ENCODE assay signal across 8 cellular contexts in the genomic region with DNA sequence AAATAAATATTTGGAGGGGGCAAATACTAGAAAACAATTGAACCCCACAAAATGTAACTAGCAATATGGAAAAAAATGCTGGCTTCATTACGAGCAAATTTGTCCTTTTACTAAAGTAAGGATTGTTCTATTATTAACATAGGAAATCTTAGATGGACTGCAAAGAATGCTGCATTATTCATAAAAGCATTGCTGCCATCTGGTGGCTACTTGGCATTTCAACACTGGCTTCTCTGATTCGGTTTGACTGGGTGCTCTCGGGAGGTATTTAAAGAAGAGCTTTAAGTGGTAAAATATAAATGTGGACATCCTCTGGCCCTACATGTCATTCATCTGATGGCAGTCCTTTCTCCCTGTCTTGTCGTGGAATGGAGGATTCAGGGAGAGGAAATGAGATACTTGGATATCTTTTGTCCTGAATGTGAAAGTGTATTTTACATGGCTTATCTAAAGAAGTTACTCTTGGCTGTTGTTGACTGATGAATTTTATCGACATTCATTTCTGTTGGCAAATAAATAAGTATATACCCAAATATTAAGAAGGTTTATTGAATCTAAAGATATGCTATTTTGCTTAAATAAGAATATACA.
DNase-seq lines count a peak whose midpoint lies in the region; ATAC-seq, FAIRE-seq and TF ChIP-seq lines count a peak whose summit lies in the region.

No MANE protein-coding gene starts in this region.

- TF ChIP-seq CTCF in A549 (IDR thresholded peaks at IDR 0.05) (peak; percentile 86), mesothelial cell of epicardium (IDR thresholded peaks at IDR 0.05; ENCODE audit: unreplicated experiment) (peak; percentile 50)

- peak; percentile 82 to 94 for ATAC-seq in A549
- ATAC-seq in HG03342 (IDR thresholded peaks at IDR 0.05; ENCODE audit: unreplicated experiment), result peak; percentile 57

- WGBS in A549 (ENCODE audit: missing lambda C conversion rate), result 2% methylated on average over 5 of the region's 5 CpGs

- H3K27ac Mint-ChIP-seq in mesothelial cell of epicardium, result no peak overlapping the region

- POLR2A ChIA-PET in A549 (lab: Yijun Ruan, JAX), result no interaction called here

- H3K4me2 ChIP-seq in A549, result peak overlapping the region; percentile 41

- no peak overlapping the region for H3K27ac ChIP-seq in A549

- H3K4me3 ChIP-seq in A549, result no peak overlapping the region

- TF ChIP-seq RAD21 in A549 (conservative IDR thresholded peaks at IDR 0.05 in 1 of 2, IDR thresholded peaks at IDR 0.05 in 1 of 2), result peak; percentile 74 to 77

- peaks cover 16% of the 10 kb centered on the region for H3K4me1 Mint-ChIP-seq in mesothelial cell of epicardium

- TF ChIP-seq POLR2A in A549 (IDR thresholded peaks at IDR 0.05; ENCODE audit: low read length), result no peak
- no peak for TF ChIP-seq POLR2A in GM12891 (IDR thresholded peaks at IDR 0.05; ENCODE audit: low read depth, low read length)

- H3K36me3 Mint-ChIP-seq in mesothelial cell of epicardium, result no peaks in the 10 kb centered on the region

- no peaks in the 10 kb centered on the region for H3K4me1 ChIP-seq in A549

- peaks cover 11% of the 10 kb centered on the region for H3K27me3 Mint-ChIP-seq in mesothelial cell of epicardium (ENCODE audit: low read depth)

- no peaks in the 10 kb centered on the region for H3K9me3 ChIP-seq in A549

- DNase-seq in A549 (ENCODE audit: low read depth in 1 of 2, low spot score in 1 of 2), result peak; percentile 13 to 68
- no peak for DNase-seq in GM12891 (ENCODE audit: insufficient read length, low spot score)
- peak; percentile 69 for DNase-seq in NCI-H526 treated with DMSO at 0.1 percent for 48 hours (lab: John Stamatoyannopoulos, UW)
- DNase-seq in activated CD4-positive, alpha-beta T cell treated with anti-CD3 and anti-CD28 coated beads, Interleukin-2, amount 50 U/mL, for 48 hours, result peak; percentile 72 to 80
- peak; percentile 56 for DNase-seq in effector CD8-positive, alpha-beta T cell (lab: John Stamatoyannopoulos, UW)
- peak; percentile 34 to 59 for DNase-seq in mesothelial cell of epicardium (ENCODE audit: low spot score in 2 of 2, unreplicated experiment in 2 of 2)
- DNase-seq in stimulated activated CD8-positive, alpha-beta memory T cell treated with anti-CD3 and anti-CD28 coated beads, Interleukin-4, amount 100 ng/mL, for 48 hours, result peak; percentile 78

- H3K9me3 Mint-ChIP-seq in mesothelial cell of epicardium, result peaks cover 11% of the 10 kb centered on the region

- no peak overlapping the region for H3K4me3 Mint-ChIP-seq in mesothelial cell of epicardium

- no peak for TF ChIP-seq EP300 in A549 (IDR thresholded peaks at IDR 0.05)

- CTCF ChIA-PET in A549 (lab: Yijun Ruan, JAX), result interaction anchor here (0.6 to 2.2 kb wide), 23 partner anchors 9 to 229 kb away, joined by 3 to 15 read pairs (median 4); no protein-coding TSS in a partner anchor

- no peak for FAIRE-seq in A549 (lab: Jason Lieb, UNC)
- peak; percentile 89 for FAIRE-seq in GM12891 (lab: Jason Lieb, UNC)

TF ChIP-seq in A549, 52 proteins besides CTCF, POLR2A, EP300 and RAD21:
- TF ChIP-seq MAZ (IDR thresholded peaks at IDR 0.05; ENCODE audit: borderline replicate concordance, low read depth, low read length) (no peak), SMC3 (IDR thresholded peaks at IDR 0.05) (peak; percentile 72)

TF ChIP-seq in GM12891, 5 proteins besides CTCF, POLR2A, EP300 and RAD21:
- no peak for TF ChIP-seq POLR2AphosphoS5 (IDR thresholded peaks at IDR 0.05; ENCODE audit: low read depth, low read length)
- TF ChIP-seq POU2F2 (IDR thresholded peaks at IDR 0.05; ENCODE audit: low read depth, low read length), result no peak
- TF ChIP-seq TAF1 (IDR thresholded peaks at IDR 0.05; ENCODE audit: low read depth, low read length), result no peak
- no peak for TF ChIP-seq PAX5 (IDR thresholded peaks at IDR 0.05; ENCODE audit: insufficient read depth, low read length, severe bottlenecking)
- TF ChIP-seq SPI1 (IDR thresholded peaks at IDR 0.05; ENCODE audit: low read depth, low read length), result no peak
TF ChIP-seq in GM12891: peak in this region for 0.
